Comparison of ENCODE assay signal across 18 cellular contexts in genomic region chr9:18795947-18796705, GRCh38.
DNase-seq lines count a peak whose midpoint lies in the region; ATAC-seq, FAIRE-seq and TF ChIP-seq lines count a peak whose summit lies in the region.
"Had no signal": no experiment of that assay in that cellular context is flagged by ENCODE, and none has a peak within 500 bp of the region (broad histone marks: within the 10 kb centered on the region; RNA-seq: fewer than 3 reads in every experiment).

No MANE protein-coding gene starts in this region.

- H3K36me3 ChIP-seq in astrocyte (ENCODE audit: insufficient read depth, low read length) (peaks cover 32% of the 10 kb centered on the region), trophoblast cell (ENCODE audit: control insufficient read depth in 1 of 2, insufficient read depth in 2 of 2, low read length in 2 of 2) (no peaks in the 10 kb centered on the region)
- H3K36me3 ChIP-seq: cardiac muscle cell had no signal

- ATAC-seq in HG03135 (IDR thresholded peaks at IDR 0.05; ENCODE audit: unreplicated experiment) = no peak
- ATAC-seq: Panc1 had no signal

- H3K79me2 ChIP-seq in astrocyte (ENCODE audit: insufficient read depth, low read length) (no peaks in the 10 kb centered on the region), trophoblast cell (ENCODE audit: control insufficient read depth, insufficient read depth, low read length, poor library complexity) (no peaks in the 10 kb centered on the region)

- H4K20me1 ChIP-seq in astrocyte (ENCODE audit: insufficient read depth, low read length) = no peaks in the 10 kb centered on the region

- H3K4me3 ChIP-seq in astrocyte (ENCODE audit: insufficient read depth, low read depth, low read length) (no peak overlapping the region), foreskin fibroblast (ENCODE audit: low read depth in 1 of 2, low read length in 2 of 2) (no peak overlapping the region), skeletal muscle cell (ENCODE audit: low read depth, low read length) (no peak overlapping the region), trophoblast cell (ENCODE audit: low read depth, low read length) (no peak overlapping the region)
- H3K4me3 ChIP-seq: cardiac muscle cell had no signal

- no peaks in the 10 kb centered on the region for H3K79me1 ChIP-seq in trophoblast cell (ENCODE audit: low read length)

- no peak overlapping the region for H4K91ac ChIP-seq in trophoblast cell (ENCODE audit: low read depth, low read length)

- TF ChIP-seq POLR2A in erythroblast (IDR thresholded peaks at IDR 0.05; ENCODE audit: low read length) = no peak

- H3K27me3 ChIP-seq in astrocyte (ENCODE audit: insufficient read depth, low read length) (no peaks in the 10 kb centered on the region), trophoblast cell (ENCODE audit: insufficient read depth, low read length) (no peaks in the 10 kb centered on the region)
- H3K27me3 ChIP-seq: cardiac muscle cell had no signal

- H3K36me3 Mint-ChIP-seq in astrocyte (ENCODE audit: low read depth, unreplicated experiment) = no peaks in the 10 kb centered on the region
- H3K36me3 Mint-ChIP-seq: type B pancreatic cell had no signal

- no peaks in the 10 kb centered on the region for H3K4me1 ChIP-seq in astrocyte (ENCODE audit: insufficient read depth, low read length)
- H3K4me1 ChIP-seq in trophoblast cell (ENCODE audit: control insufficient read depth in 1 of 2, insufficient read depth in 2 of 2, low read length in 2 of 2) = no peaks in the 10 kb centered on the region

- peak; percentile 32 for FAIRE-seq in astrocyte (lab: Jason Lieb, UNC)
- FAIRE-seq: G401.6 had no signal

- H3K4me2 ChIP-seq in astrocyte (ENCODE audit: low read length) = no peak overlapping the region
- H3K4me2 ChIP-seq in trophoblast cell (ENCODE audit: low read length) = no peak overlapping the region

- no peak overlapping the region for H3K9ac ChIP-seq in astrocyte (ENCODE audit: low read length)
- no peak overlapping the region for H3K9ac ChIP-seq in trophoblast cell (ENCODE audit: low read length)

- DNase-seq in NCI-H345 (lab: John Stamatoyannopoulos, UW) = peak; percentile 42
- DNase-seq in NCI-H345 treated with DMSO at 0.1 percent for 48 hours (lab: John Stamatoyannopoulos, UW; ENCODE audit: unreplicated experiment) = no peak
- DNase-seq in astrocyte (ENCODE audit: low read depth) = peak; percentile 98
- peak; percentile 60 to 72 for DNase-seq in foreskin fibroblast
- peak; percentile 84 for DNase-seq in skeletal muscle cell (ENCODE audit: low read depth)
- DNase-seq in trophoblast cell = no peak
- DNase-seq in erythroblast (lab: John Stamatoyannopoulos, UW) = no peak
- DNase-seq: activated CD4-positive, CD25-positive, alpha-beta regulatory T cell; activated gamma-delta T cell treated with Interleukin-2 at 50 U/mL for 16 hours; left cardiac atrium; NCI-H1048; stimulated activated CD4-positive, alpha-beta T cell treated with anti-CD3 and anti-CD28 coated beads, Interleukin-4, amount 100 ng/mL, for 4 hours had no signal

- H3K4ac ChIP-seq in trophoblast cell (ENCODE audit: low read depth, low read length) = no peak overlapping the region

- no peak overlapping the region for H2BK120ac ChIP-seq in trophoblast cell (ENCODE audit: insufficient read depth, low read length, poor library complexity)

- no peak overlapping the region for H2BK5ac ChIP-seq in trophoblast cell (ENCODE audit: low read depth, low read length, poor library complexity)

- no peak overlapping the region for H3K18ac ChIP-seq in trophoblast cell (ENCODE audit: low read length)

- no peak overlapping the region for H3K23ac ChIP-seq in trophoblast cell (ENCODE audit: low read length)

- no CpG with 5 or more reads among the region's 6 CpGs for WGBS in trophoblast cell (ENCODE audit: extremely low coverage, insufficient coverage, insufficient read length)

- peaks cover 13% of the 10 kb centered on the region for H3K4me1 Mint-ChIP-seq in astrocyte (ENCODE audit: low read depth, unreplicated experiment)
- H3K4me1 Mint-ChIP-seq: IgD-negative memory B cell had no signal

- TF ChIP-seq CTCF in astrocyte (IDR thresholded peaks at IDR 0.05; ENCODE audit: insufficient read depth, low read depth, low read length) (no peak), foreskin fibroblast (IDR thresholded peaks at IDR 0.05; ENCODE audit: low read depth, low read length) (no peak)

- H3K9me3 ChIP-seq in astrocyte (ENCODE audit: insufficient read depth, low read depth, low read length) (no peaks in the 10 kb centered on the region), trophoblast cell (ENCODE audit: insufficient read depth, low read depth, low read length) (no peaks in the 10 kb centered on the region)

- H3K14ac ChIP-seq in trophoblast cell (ENCODE audit: low read length) = no peak overlapping the region

- H3K27me3 Mint-ChIP-seq in astrocyte (ENCODE audit: low read depth, unreplicated experiment) = no peaks in the 10 kb centered on the region
- H3K27me3 Mint-ChIP-seq: type B pancreatic cell had no signal

- no peak overlapping the region for H2AK5ac ChIP-seq in trophoblast cell (ENCODE audit: low read length)

- H3K27ac ChIP-seq in astrocyte (ENCODE audit: low read depth, low read length) (no peak overlapping the region), trophoblast cell (ENCODE audit: low read depth, low read length) (no peak overlapping the region)
- H3K27ac ChIP-seq: cardiac muscle cell had no signal

- H4K8ac ChIP-seq in trophoblast cell (ENCODE audit: low read depth, low read length) = no peak overlapping the region

- H2AFZ ChIP-seq in astrocyte (ENCODE audit: low read depth, low read length) = no peak overlapping the region
- H2AFZ ChIP-seq in trophoblast cell (ENCODE audit: insufficient read depth, low read length, poor library complexity) = no peak overlapping the region

- peak overlapping the region; percentile 87 for H3K27ac Mint-ChIP-seq in astrocyte (ENCODE audit: unreplicated experiment)
- H3K27ac Mint-ChIP-seq: IgD-negative memory B cell, type B pancreatic cell had no signal

- peaks cover 2% of the 10 kb centered on the region for H3K9me3 Mint-ChIP-seq in astrocyte (ENCODE audit: unreplicated experiment)
- H3K9me3 Mint-ChIP-seq: IgD-negative memory B cell, type B pancreatic cell had no signal

- no peak overlapping the region for H2BK12ac ChIP-seq in trophoblast cell (ENCODE audit: low read length)

- H4K12ac ChIP-seq in trophoblast cell (ENCODE audit: low read depth, low read length) = no peak overlapping the region

- H3K4me3 Mint-ChIP-seq in astrocyte (ENCODE audit: unreplicated experiment) = no peak overlapping the region
- H3K4me3 Mint-ChIP-seq: IgD-negative memory B cell, type B pancreatic cell had no signal

Comparison
In these comparisons a context has a peak if more than half of its experiments do, and no peak if none do; other contexts are left out.
1. DNase-seq: peak in NCI-H345 (single experiment), astrocyte (single experiment), foreskin fibroblast (2 of 2) and skeletal muscle cell (single experiment); none in NCI-H345 treated with DMSO at 0.1 percent for 48 hours (single experiment), trophoblast cell (0 of 2) and erythroblast (0 of 2).